In the genomic region with DNA sequence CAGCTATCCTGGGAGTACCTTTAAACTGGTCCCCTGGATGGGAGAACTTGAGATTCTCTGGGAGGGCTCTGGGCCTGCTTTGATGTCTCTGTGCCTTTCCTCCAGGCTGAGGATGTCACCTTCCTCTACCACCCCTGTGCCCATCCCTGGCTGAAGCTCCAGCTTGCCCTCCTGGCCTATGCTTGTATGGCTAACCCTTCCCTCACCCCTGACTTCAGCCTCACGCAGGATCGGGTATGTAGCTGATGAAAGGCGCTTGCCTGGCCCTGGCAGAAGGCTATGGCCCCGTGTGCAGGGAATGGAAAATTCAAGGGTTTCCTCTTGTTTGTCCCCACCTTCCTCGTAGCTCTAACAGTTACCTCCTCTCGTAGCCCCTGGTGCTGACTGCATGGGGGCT, we compare ENCODE assay signal across 1 cellular context.
TF ChIP-seq lines count a peak whose summit lies in the region.

No MANE protein-coding gene starts in this region.

TF ChIP-seq in IMR-90, 13 proteins besides CTCF, POLR2A, EP300 and RAD21:
- TF ChIP-seq MXI1 (IDR thresholded peaks at IDR 0.05; ENCODE audit: borderline replicate concordance, low read depth, low read length) (no peak), FOS (IDR thresholded peaks at IDR 0.05; ENCODE audit: low read depth, low read length) (no peak), MAFK (IDR thresholded peaks at IDR 0.05; ENCODE audit: low read depth, low read length) (no peak), RFX5 (IDR thresholded peaks at IDR 0.05; ENCODE audit: low read depth, low read length) (no peak), CEBPB (IDR thresholded peaks at IDR 0.05; ENCODE audit: low read depth, low read length) (no peak), CHD1 (IDR thresholded peaks at IDR 0.05; ENCODE audit: low read depth, low read length) (no peak), SMC3 (IDR thresholded peaks at IDR 0.05; ENCODE audit: low read depth, low read length) (no peak), ELK1 (IDR thresholded peaks at IDR 0.05; ENCODE audit: borderline replicate concordance, low read depth, low read length) (no peak), MAZ (IDR thresholded peaks at IDR 0.05; ENCODE audit: borderline replicate concordance, low read depth, low read length) (no peak), RCOR1 (IDR thresholded peaks at IDR 0.05; ENCODE audit: insufficient replicate concordance, low read length) (no peak), BHLHE40 (IDR thresholded peaks at IDR 0.05; ENCODE audit: low read depth, low read length) (no peak), NFE2L2 (IDR thresholded peaks at IDR 0.05; ENCODE audit: low read depth, low read length) (no peak)
- TF ChIP-seq, protein P1, sequence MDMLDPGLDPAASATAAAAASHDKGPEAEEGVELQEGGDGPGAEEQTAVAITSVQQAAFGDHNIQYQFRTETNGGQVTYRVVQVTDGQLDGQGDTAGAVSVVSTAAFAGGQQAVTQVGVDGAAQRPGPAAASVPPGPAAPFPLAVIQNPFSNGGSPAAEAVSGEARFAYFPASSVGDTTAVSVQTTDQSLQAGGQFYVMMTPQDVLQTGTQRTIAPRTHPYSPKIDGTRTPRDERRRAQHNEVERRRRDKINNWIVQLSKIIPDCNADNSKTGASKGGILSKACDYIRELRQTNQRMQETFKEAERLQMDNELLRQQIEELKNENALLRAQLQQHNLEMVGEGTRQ (IDR thresholded peaks at IDR 0.05; ENCODE audit: low read depth, low read length) = no peak
